ENCODE assay signal across 15 cellular contexts in genomic region chr2:105889046-105889445, GRCh38.
"Had no signal": no experiment of that assay in that cellular context is flagged by ENCODE, and none has a peak within 500 bp of the region (broad histone marks: within the 10 kb centered on the region; RNA-seq: fewer than 3 reads in every experiment).

No MANE protein-coding gene starts in this region.

- H3K27ac ChIP-seq: neural progenitor cell, WERI-Rb-1 had no signal

- H3K36me3 ChIP-seq: neural progenitor cell, WERI-Rb-1 had no signal

- H3K4me3 ChIP-seq: lung, neural progenitor cell, tibial artery had no signal

- DNase-seq: activated CD4-positive, alpha-beta T cell treated with anti-CD3 and anti-CD28 coated beads for 4 hours; activated CD8-positive, alpha-beta memory T cell treated with anti-CD3 and anti-CD28 coated beads, Interleukin-2, amount 50 U/mL, for 4 hours; central memory CD4-positive, alpha-beta T cell; cortex of kidney; effector CD8-positive, alpha-beta T cell; foreskin fibroblast; tibial artery had no signal

- H3K27ac Mint-ChIP-seq: activated CD8-positive, alpha-beta T cell treated with anti-CD3 and anti-CD28 coated beads, Interleukin-2, amount 10 ng/mL, durations not matched to agents 7 days and 5 days; mesothelial cell of epicardium; neural progenitor cell; T-helper 1 cell treated with Interleukin-12 subunit alpha and Interleukin-12 subunit beta and Interleukin-4 antibody, amounts not matched to agents 30 μg/mL and 1 μg/mL, for 36 hours had no signal

- ATAC-seq: activated CD8-positive, alpha-beta T cell treated with anti-CD3 and anti-CD28 coated beads, Interleukin-2, amount 10 ng/mL, durations not matched to agents 7 days and 5 days; SK-N-SH treated with all-trans-retinoic acid at 6 μM for 48 hours had no signal

- H3K4me3 Mint-ChIP-seq: activated CD8-positive, alpha-beta T cell treated with anti-CD3 and anti-CD28 coated beads, Interleukin-2, amount 10 ng/mL, durations not matched to agents 7 days and 5 days; mesothelial cell of epicardium; neural progenitor cell; stimulated activated effector memory CD8-positive, alpha-beta T cell treated with anti-CD3 and anti-CD28 coated beads, Interleukin-12 subunit alpha, Interleukin-12 subunit beta, amount 100 ng/mL, for 72 hours; T-helper 1 cell treated with Interleukin-12 subunit alpha and Interleukin-12 subunit beta and Interleukin-4 antibody, amounts not matched to agents 30 μg/mL and 1 μg/mL, for 36 hours had no signal

- H3K27me3 ChIP-seq: neural progenitor cell, tibial artery had no signal

- H3K9me3 Mint-ChIP-seq: stimulated activated effector memory CD8-positive, alpha-beta T cell treated with anti-CD3 and anti-CD28 coated beads, Interleukin-12 subunit alpha, Interleukin-12 subunit beta, amount 100 ng/mL, for 72 hours had no signal
